Comparison of ENCODE assay signal across 11 cellular contexts in the genomic region with DNA sequence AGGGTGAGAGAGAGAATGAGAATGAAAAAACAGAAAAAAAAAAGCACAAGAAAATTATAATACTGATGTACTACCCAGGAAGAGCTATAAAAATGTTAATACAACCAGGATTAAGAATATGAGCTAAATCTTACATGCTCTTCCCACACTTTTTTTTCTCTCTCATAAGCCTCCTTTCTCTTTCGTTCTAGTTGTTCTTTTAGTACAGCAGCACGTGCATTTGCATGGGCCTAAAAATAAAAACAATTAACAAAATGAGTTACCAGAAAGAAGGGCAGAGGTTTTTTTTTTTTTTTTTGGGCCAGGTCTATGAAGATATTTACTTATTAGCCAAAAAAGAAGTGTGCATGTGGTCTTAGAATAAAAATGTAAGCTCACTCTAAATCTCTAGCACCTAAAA.
"Had no signal": no experiment of that assay in that cellular context is flagged by ENCODE, and none has a peak within 500 bp of the region (broad histone marks: within the 10 kb centered on the region; RNA-seq: fewer than 3 reads in every experiment).

No MANE protein-coding gene starts in this region.

- H3K9ac ChIP-seq: GM23248 had no signal

- H3K9me3 ChIP-seq: HAP-1 had no signal

- H3K4me2 ChIP-seq: GM23338 had no signal

- FAIRE-seq: H1, H54 had no signal

- ATAC-seq: GM23338, HCT116 had no signal

- H3K36me3 ChIP-seq: HAP-1 had no signal

- H3K27ac ChIP-seq: GM23248 had no signal

- DNase-seq: GM23248, GOT3, H7, H9, HCEC 1CT, HFFc6 had no signal

- H3K4me3 ChIP-seq: GM23248, GM23338, HAP-1 had no signal

- H3K4me1 ChIP-seq: HAP-1 had no signal

- H2AFZ ChIP-seq: GM23248, GM23338 had no signal
